ENCODE assay signal across 8 cellular contexts in genomic region chr19:13952154-13953020, GRCh38. TPM values are rescaled to one million over a fixed set of nuclear protein-coding genes. Genes with fewer than 3 reads are reported as not detected.
DNase-seq lines count a peak whose midpoint lies in the region; ATAC-seq and TF ChIP-seq lines count a peak whose summit lies in the region.

Gene DCAF15, plus strand, starts transcription at chr19:13952509. Its CDS starts 4 bp downstream, at chr19:13952513.

- DNase-seq in GM13976 (ENCODE audit: low spot score) (peak; percentile 100), NCI-H146 treated with DMSO at 0.1 percent for 48 hours (lab: John Stamatoyannopoulos, UW; ENCODE audit: unreplicated experiment) (peak; percentile 100), amniotic epithelial cell (ENCODE audit: low read depth) (peak; percentile 99), heart left ventricle (peak; percentile 99 to 100 (median 100)), pons (ENCODE audit: low spot score) (peak; percentile 99), type B pancreatic cell (ENCODE audit: extremely low spot score, unreplicated experiment) (peak; percentile 99)

- peaks cover 7% of the 10 kb centered on the region for H3K4me1 Mint-ChIP-seq in type B pancreatic cell (ENCODE audit: unreplicated experiment)

- H3K27me3 ChIP-seq in heart left ventricle, result no peaks in the 10 kb centered on the region

- TF ChIP-seq CTCF in GM13976 (IDR thresholded peaks at IDR 0.05; ENCODE audit: borderline replicate concordance, control extremely low read depth, extremely low read depth, insufficient read depth, missing control alignments), result no peak
- TF ChIP-seq CTCF in heart left ventricle (IDR thresholded peaks at IDR 0.05), result no peak
- TF ChIP-seq CTCF in type B pancreatic cell (conservative IDR thresholded peaks at IDR 0.05), result no peak

- H3K27ac Mint-ChIP-seq in type B pancreatic cell, result peak within 1 kb of the TSS; percentile 95

- H3K27me3 Mint-ChIP-seq in type B pancreatic cell, result no peaks in the 10 kb centered on the region

- H3K4me3 Mint-ChIP-seq in type B pancreatic cell, result peak within 1 kb of the TSS; percentile 96

- H3K4me1 ChIP-seq in heart left ventricle, result peaks cover 5 to 31% (median 15%) of the 10 kb centered on the region in 12 donors

- H3K9me3 Mint-ChIP-seq in type B pancreatic cell, result no peaks in the 10 kb centered on the region

- peak within 1 kb of the TSS; percentile 65 to 90 (median 81) for H3K27ac ChIP-seq in heart left ventricle

- intact Hi-C loops in T-helper 1 cell treated with Interleukin-12 subunit alpha and Interleukin-12 subunit beta and Interleukin-4 antibody, amounts not matched to agents 30 ng/mL and 1 ng/mL, for 36 hours (cut with micrococcal nuclease), result loop anchor here (1.0 to 2.0 kb wide), 12 partner anchors 31 to 566 kb away; partner anchors contain the start of genes ASF1B, BRME1, C19orf53 and CC2D1A
- intact Hi-C loops in heart left ventricle (cut with DNase I), result loop anchor here in 8 of 10 donors (1.0 to 10.0 kb wide), 12 partner anchors 24 to 122 kb away; partner anchors contain the start of genes RFX1 (in 6 of the 8), BRME1 (in 1 of the 8), CC2D1A (in 1 of the 8) and MISP3 (in 1 of the 8)

- H3K36me3 ChIP-seq in heart left ventricle, result peaks cover 0 to 35% (median 30%) of the 10 kb centered on the region in 9 donors

- in situ Hi-C loops in GM13976 (cut with MboI; ENCODE audit: low sequenced_read_pairs, unreplicated experiment), result no loop called here

- WGBS in heart left ventricle, 4 donors, result 0 to 2% (median 1%) methylated on average over 56 to 68 of the region's 68 CpGs

- H3K36me3 Mint-ChIP-seq in type B pancreatic cell, result peaks cover 4% of the 10 kb centered on the region

- ATAC-seq in HG02870 (IDR thresholded peaks at IDR 0.05; ENCODE audit: unreplicated experiment), result peak; percentile 99
- ATAC-seq in heart left ventricle, result peak; percentile 99

- peak in 1 of 2 donors; percentile 54 for TF ChIP-seq POLR2A in heart left ventricle (IDR thresholded peaks at IDR 0.05)

- peak within 1 kb of the TSS; percentile 55 to 92 (median 76) for H3K4me3 ChIP-seq in heart left ventricle

- H3K9me3 ChIP-seq in heart left ventricle, result no peaks in the 10 kb centered on the region

RNA-seq across cellular contexts. Expression of gene DCAF15, which starts in this region (rescaled TPM):
- 69.3 and 76.4 TPM in 2 replicates for total RNA-seq in T-helper 1 cell treated with Interleukin-12 subunit alpha and Interleukin-12 subunit beta and Interleukin-4 antibody, amounts not matched to agents 30 ng/mL and 1 ng/mL, for 36 hours
- total RNA-seq in heart left ventricle (10 to 100 TPM in 8 of 9 donors, 1 to 10 TPM in 1; 8.4 to 21.4 (median 17.6) TPM), type B pancreatic cell (ENCODE audit: low replicate concordance) (35.8 and 50.1 TPM in 2 replicates)
- 10 to 100 TPM; 24.3 to 25.8 TPM for polyA plus RNA-seq in heart left ventricle

Comparison
In these comparisons a context has a peak if more than half of its experiments do, and no peak if none do; other contexts are left out.
1. Peak in every context shown above with its lines: DNase-seq, ATAC-seq, H3K4me3 ChIP-seq and H3K27ac ChIP-seq.